ENCODE assay signal across 8 cellular contexts in the genomic region with DNA sequence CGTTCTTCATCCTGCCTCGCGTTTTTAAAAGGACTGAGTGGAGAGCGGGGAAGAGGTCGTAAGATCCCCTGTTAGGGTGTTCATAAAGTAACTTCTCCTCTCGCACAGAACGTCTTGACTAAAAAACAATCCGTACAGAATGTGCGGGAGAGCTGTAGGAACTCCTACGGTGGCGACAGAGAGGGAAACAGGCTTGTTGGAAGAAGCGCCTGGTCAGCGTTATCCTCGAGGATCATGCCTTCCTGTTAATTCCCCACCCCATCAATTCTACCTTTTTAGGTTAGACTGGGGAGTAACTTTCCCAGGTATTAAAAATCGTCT. TPM values are rescaled to one million over a fixed set of nuclear protein-coding genes. Genes with fewer than 3 reads are reported as not detected.
DNase-seq lines count a peak whose midpoint lies in the region; ATAC-seq and TF ChIP-seq lines count a peak whose summit lies in the region.

No MANE protein-coding gene starts in this region.

- peaks cover 37% of the 10 kb centered on the region for H3K4me1 ChIP-seq in lower lobe of right lung

- peaks cover 29% of the 10 kb centered on the region for H3K36me3 Mint-ChIP-seq in activated T-cell treated with anti-CD3 and anti-CD28 coated beads, Interleukin-2, amount 50 U/mL, for 24 hours (ENCODE audit: low read depth)
- peaks cover 8% of the 10 kb centered on the region for H3K36me3 Mint-ChIP-seq in type B pancreatic cell

- ATAC-seq in HG02642 (IDR thresholded peaks at IDR 0.05; ENCODE audit: poor library complexity, unreplicated experiment) (peak; percentile 11), lower lobe of right lung (peak; percentile 54 to 58)

- peaks cover 38% of the 10 kb centered on the region for H3K4me1 Mint-ChIP-seq in activated T-cell treated with anti-CD3 and anti-CD28 coated beads, Interleukin-2, amount 50 U/mL, for 24 hours (ENCODE audit: low read depth)
- H3K4me1 Mint-ChIP-seq in type B pancreatic cell (ENCODE audit: unreplicated experiment) = peaks cover 32% of the 10 kb centered on the region

- intact Hi-C loops in lower lobe of right lung (cut with DNase I) = no loop called here

- peaks cover 23% of the 10 kb centered on the region for H3K27me3 Mint-ChIP-seq in activated T-cell treated with anti-CD3 and anti-CD28 coated beads, Interleukin-2, amount 50 U/mL, for 24 hours
- no peaks in the 10 kb centered on the region for H3K27me3 Mint-ChIP-seq in type B pancreatic cell

- H3K36me3 ChIP-seq in lower lobe of right lung = peaks cover 7% of the 10 kb centered on the region

- H3K9me3 Mint-ChIP-seq in activated T-cell treated with anti-CD3 and anti-CD28 coated beads, Interleukin-2, amount 50 U/mL, for 24 hours = peaks cover 4% of the 10 kb centered on the region
- H3K9me3 Mint-ChIP-seq in type B pancreatic cell = no peaks in the 10 kb centered on the region

- H3K4me3 ChIP-seq in lower lobe of right lung = peak overlapping the region; percentile 89

- H3K27ac ChIP-seq in lower lobe of right lung = peak overlapping the region; percentile 98

- H3K27ac Mint-ChIP-seq in activated T-cell treated with anti-CD3 and anti-CD28 coated beads, Interleukin-2, amount 50 U/mL, for 24 hours = peak overlapping the region; percentile 97
- H3K27ac Mint-ChIP-seq in type B pancreatic cell = peak overlapping the region; percentile 96

- H3K27me3 ChIP-seq in lower lobe of right lung (ENCODE audit: low read depth) = no peaks in the 10 kb centered on the region

- H3K4me3 Mint-ChIP-seq in activated T-cell treated with anti-CD3 and anti-CD28 coated beads, Interleukin-2, amount 50 U/mL, for 24 hours = peak overlapping the region; percentile 95
- H3K4me3 Mint-ChIP-seq in type B pancreatic cell = peak overlapping the region; percentile 97

- H3K9me3 ChIP-seq in lower lobe of right lung = no peaks in the 10 kb centered on the region

- no peak for DNase-seq in activated T-cell treated with anti-CD3 and anti-CD28 coated beads, Interleukin-2, amount 50 U/mL, for 24 hours
- no peak for DNase-seq in activated T-cell treated with anti-CD3 and anti-CD28 coated beads, Interleukin-2, amount 50 U/mL, for 48 hours
- DNase-seq in NCI-H460 (ENCODE audit: extremely low read depth, low read depth) (peak; percentile 44), cerebellar cortex (ENCODE audit: low spot score) (peak; percentile 73), lower lobe of right lung (no peak), type B pancreatic cell (ENCODE audit: extremely low spot score, unreplicated experiment) (no peak), HuH-7 (ENCODE audit: low spot score) (no peak)

- TF ChIP-seq CTCF in lower lobe of right lung (IDR thresholded peaks at IDR 0.05) = no peak
- TF ChIP-seq CTCF in type B pancreatic cell (conservative IDR thresholded peaks at IDR 0.05) = no peak

RNA-seq across cellular contexts. Expression of a gene that starts 0.4 kb away (rescaled TPM):
- 81.7 and 94.2 TPM in 2 replicates for total RNA-seq in NCI-H460 (2014; rRNA removed; shearing (Covaris generic))
- polyA plus RNA-seq in NCI-H460 (2014; cell fraction: nucleus; rRNA removed) = 51.9 and 96.4 TPM in 2 replicates
- total RNA-seq in lower lobe of right lung (68.9 TPM), type B pancreatic cell (ENCODE audit: low replicate concordance) (35.6 and 40.5 TPM in 2 replicates)

RNA-seq across cellular contexts. Expression of a gene that starts 22.9 kb away (rescaled TPM):
- 37.4 and 54.1 TPM in 2 replicates for total RNA-seq in NCI-H460 (2014; rRNA removed; shearing (Covaris generic))
- polyA plus RNA-seq in NCI-H460 (2014; cell fraction: nucleus; rRNA removed) = 20.2 and 40.7 TPM in 2 replicates
- total RNA-seq in lower lobe of right lung (9.7 TPM), type B pancreatic cell (ENCODE audit: low replicate concordance) (2.7 and 4.5 TPM in 2 replicates)

Comparison
In these comparisons a context has a peak if more than half of its experiments do, and no peak if none do; other contexts are left out.
1. DNase-seq: peak in NCI-H460 (single experiment) and cerebellar cortex (single experiment); none in activated T-cell treated with anti-CD3 and anti-CD28 coated beads, Interleukin-2, amount 50 U/mL, for 24 hours (single experiment), activated T-cell treated with anti-CD3 and anti-CD28 coated beads, Interleukin-2, amount 50 U/mL, for 48 hours (0 of 2), lower lobe of right lung (single experiment), type B pancreatic cell (single experiment) and HuH-7 (single experiment).